ENCODE assay signal across 1 cellular context in the genomic region with DNA sequence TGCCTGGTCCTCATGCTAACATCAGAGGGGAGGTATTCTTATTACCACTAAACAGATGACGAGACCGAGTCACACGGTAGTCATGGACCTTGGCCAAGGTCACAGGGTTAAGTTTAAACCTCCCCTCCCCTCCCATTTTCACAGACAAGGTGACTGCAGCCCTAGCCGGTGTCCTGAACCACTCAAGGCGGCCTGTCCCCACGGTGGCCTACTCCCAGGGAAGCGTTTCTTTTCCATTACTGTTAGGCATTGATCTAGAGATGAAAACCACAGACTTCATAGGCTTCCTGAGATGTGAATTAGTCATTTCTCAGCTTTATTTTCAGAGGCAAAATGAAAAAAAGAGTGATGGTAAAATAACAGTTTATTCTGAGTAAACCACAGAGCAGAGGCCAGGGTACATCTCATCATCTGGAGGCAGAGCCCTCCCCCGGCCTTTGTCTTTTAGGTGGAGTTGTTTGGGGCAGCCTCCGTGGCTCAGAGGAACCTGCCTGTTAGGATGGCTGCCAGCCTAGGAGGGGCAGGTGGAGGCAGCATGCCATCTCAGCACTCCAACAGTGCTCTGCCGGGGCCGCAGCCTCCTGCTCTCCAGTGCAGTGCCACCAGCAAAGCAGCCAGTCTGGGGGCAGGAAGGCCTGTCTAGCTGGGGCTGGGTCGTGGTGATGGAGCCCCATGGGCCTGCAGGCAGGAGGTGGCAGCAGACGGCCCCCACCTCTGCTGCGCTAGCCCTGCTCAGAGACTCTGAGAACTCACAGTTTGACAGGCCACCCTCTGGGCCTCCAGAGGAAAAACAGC.
TF ChIP-seq lines count a peak whose summit lies in the region.

No MANE protein-coding gene starts in this region.

TF ChIP-seq in GM12878, 131 proteins besides CTCF, POLR2A, EP300 and RAD21 (continued from another document and continues in another):
- TF ChIP-seq TARDBP (IDR thresholded peaks at IDR 0.05; ENCODE audit: borderline replicate concordance) (no peak), CREM (IDR thresholded peaks at IDR 0.05; ENCODE audit: low read depth) (peak; percentile 65), POU2F2 (IDR thresholded peaks at IDR 0.05; ENCODE audit: borderline replicate concordance, low read depth, low read length) (no peak), TCF7 (IDR thresholded peaks at IDR 0.05; ENCODE audit: borderline replicate concordance) (peak; percentile 73; the same call in 1 of the 2 replicates), WRNIP1 (IDR thresholded peaks at IDR 0.05; ENCODE audit: borderline replicate concordance, low read depth, low read length) (no peak), RELA (IDR thresholded peaks at IDR 0.05; ENCODE audit: borderline replicate concordance, partially characterized antibody) (peak; percentile 70), SRF (IDR thresholded peaks at IDR 0.05; ENCODE audit: low read depth in 2 of 2, low read length in 2 of 2) (no peak), RBBP5 (conservative IDR thresholded peaks at IDR 0.05) (no peak), BHLHE40 (IDR thresholded peaks at IDR 0.05; ENCODE audit: borderline replicate concordance in 1 of 2, low read depth in 2 of 2, low read length in 1 of 2) (peak in 1 of 2 experiments; percentile 8; a peak in 1 of 4 replicates), JUNB (IDR thresholded peaks at IDR 0.05) (peak; percentile 74), ZBTB40 (IDR thresholded peaks at IDR 0.05; ENCODE audit: borderline replicate concordance) (no peak), IKZF1 (conservative IDR thresholded peaks at IDR 0.05) (peak; percentile 93), ZNF622 (IDR thresholded peaks at IDR 0.05) (no peak), RCOR1 (conservative IDR thresholded peaks at IDR 0.05; ENCODE audit: low read depth, low read length) (no peak), SIX5 (IDR thresholded peaks at IDR 0.05; ENCODE audit: low read depth, low read length, severe bottlenecking) (no peak), ZBED1 (IDR thresholded peaks at IDR 0.05; ENCODE audit: borderline replicate concordance) (no peak), FOXM1 (IDR thresholded peaks at IDR 0.05; ENCODE audit: low read depth, low read length) (no peak), PAX5 (IDR thresholded peaks at IDR 0.05; ENCODE audit: borderline replicate concordance, low read depth, low read length) (peak; percentile 78; the same call in 1 of the 2 replicates), MEF2A (IDR thresholded peaks at IDR 0.05; ENCODE audit: insufficient read depth, low read depth, low read length) (peak; percentile 74), MXI1 (IDR thresholded peaks at IDR 0.05; ENCODE audit: low read depth, low read length) (peak; percentile 31; the same call in 1 of the 2 replicates), TAF1 (IDR thresholded peaks at IDR 0.05; ENCODE audit: borderline replicate concordance, low read depth, low read length) (no peak), JUND (IDR thresholded peaks at IDR 0.05; ENCODE audit: low read depth, low read length) (no peak), BCL11A (IDR thresholded peaks at IDR 0.05; ENCODE audit: low read depth, low read length) (peak; percentile 23; the same call in 1 of the 2 replicates), MTA3 (IDR thresholded peaks at IDR 0.05; ENCODE audit: borderline replicate concordance, low read length) (no peak), NFXL1 (IDR thresholded peaks at IDR 0.05; ENCODE audit: borderline replicate concordance) (no peak), MYB (IDR thresholded peaks at IDR 0.05; ENCODE audit: borderline replicate concordance, low read depth, low read length) (no peak), RUNX3 (IDR thresholded peaks at IDR 0.05; ENCODE audit: low read length) (no peak)
- TF ChIP-seq, protein P1, sequence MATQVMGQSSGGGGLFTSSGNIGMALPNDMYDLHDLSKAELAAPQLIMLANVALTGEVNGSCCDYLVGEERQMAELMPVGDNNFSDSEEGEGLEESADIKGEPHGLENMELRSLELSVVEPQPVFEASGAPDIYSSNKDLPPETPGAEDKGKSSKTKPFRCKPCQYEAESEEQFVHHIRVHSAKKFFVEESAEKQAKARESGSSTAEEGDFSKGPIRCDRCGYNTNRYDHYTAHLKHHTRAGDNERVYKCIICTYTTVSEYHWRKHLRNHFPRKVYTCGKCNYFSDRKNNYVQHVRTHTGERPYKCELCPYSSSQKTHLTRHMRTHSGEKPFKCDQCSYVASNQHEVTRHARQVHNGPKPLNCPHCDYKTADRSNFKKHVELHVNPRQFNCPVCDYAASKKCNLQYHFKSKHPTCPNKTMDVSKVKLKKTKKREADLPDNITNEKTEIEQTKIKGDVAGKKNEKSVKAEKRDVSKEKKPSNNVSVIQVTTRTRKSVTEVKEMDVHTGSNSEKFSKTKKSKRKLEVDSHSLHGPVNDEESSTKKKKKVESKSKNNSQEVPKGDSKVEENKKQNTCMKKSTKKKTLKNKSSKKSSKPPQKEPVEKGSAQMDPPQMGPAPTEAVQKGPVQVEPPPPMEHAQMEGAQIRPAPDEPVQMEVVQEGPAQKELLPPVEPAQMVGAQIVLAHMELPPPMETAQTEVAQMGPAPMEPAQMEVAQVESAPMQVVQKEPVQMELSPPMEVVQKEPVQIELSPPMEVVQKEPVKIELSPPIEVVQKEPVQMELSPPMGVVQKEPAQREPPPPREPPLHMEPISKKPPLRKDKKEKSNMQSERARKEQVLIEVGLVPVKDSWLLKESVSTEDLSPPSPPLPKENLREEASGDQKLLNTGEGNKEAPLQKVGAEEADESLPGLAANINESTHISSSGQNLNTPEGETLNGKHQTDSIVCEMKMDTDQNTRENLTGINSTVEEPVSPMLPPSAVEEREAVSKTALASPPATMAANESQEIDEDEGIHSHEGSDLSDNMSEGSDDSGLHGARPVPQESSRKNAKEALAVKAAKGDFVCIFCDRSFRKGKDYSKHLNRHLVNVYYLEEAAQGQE (IDR thresholded peaks at IDR 0.05; ENCODE audit: low read depth, low read length): no peak
- TF ChIP-seq, protein P2, sequence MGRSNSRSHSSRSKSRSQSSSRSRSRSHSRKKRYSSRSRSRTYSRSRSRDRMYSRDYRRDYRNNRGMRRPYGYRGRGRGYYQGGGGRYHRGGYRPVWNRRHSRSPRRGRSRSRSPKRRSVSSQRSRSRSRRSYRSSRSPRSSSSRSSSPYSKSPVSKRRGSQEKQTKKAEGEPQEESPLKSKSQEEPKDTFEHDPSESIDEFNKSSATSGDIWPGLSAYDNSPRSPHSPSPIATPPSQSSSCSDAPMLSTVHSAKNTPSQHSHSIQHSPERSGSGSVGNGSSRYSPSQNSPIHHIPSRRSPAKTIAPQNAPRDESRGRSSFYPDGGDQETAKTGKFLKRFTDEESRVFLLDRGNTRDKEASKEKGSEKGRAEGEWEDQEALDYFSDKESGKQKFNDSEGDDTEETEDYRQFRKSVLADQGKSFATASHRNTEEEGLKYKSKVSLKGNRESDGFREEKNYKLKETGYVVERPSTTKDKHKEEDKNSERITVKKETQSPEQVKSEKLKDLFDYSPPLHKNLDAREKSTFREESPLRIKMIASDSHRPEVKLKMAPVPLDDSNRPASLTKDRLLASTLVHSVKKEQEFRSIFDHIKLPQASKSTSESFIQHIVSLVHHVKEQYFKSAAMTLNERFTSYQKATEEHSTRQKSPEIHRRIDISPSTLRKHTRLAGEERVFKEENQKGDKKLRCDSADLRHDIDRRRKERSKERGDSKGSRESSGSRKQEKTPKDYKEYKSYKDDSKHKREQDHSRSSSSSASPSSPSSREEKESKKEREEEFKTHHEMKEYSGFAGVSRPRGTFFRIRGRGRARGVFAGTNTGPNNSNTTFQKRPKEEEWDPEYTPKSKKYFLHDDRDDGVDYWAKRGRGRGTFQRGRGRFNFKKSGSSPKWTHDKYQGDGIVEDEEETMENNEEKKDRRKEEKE (IDR thresholded peaks at IDR 0.05): no peak
- TF ChIP-seq, protein P3, sequence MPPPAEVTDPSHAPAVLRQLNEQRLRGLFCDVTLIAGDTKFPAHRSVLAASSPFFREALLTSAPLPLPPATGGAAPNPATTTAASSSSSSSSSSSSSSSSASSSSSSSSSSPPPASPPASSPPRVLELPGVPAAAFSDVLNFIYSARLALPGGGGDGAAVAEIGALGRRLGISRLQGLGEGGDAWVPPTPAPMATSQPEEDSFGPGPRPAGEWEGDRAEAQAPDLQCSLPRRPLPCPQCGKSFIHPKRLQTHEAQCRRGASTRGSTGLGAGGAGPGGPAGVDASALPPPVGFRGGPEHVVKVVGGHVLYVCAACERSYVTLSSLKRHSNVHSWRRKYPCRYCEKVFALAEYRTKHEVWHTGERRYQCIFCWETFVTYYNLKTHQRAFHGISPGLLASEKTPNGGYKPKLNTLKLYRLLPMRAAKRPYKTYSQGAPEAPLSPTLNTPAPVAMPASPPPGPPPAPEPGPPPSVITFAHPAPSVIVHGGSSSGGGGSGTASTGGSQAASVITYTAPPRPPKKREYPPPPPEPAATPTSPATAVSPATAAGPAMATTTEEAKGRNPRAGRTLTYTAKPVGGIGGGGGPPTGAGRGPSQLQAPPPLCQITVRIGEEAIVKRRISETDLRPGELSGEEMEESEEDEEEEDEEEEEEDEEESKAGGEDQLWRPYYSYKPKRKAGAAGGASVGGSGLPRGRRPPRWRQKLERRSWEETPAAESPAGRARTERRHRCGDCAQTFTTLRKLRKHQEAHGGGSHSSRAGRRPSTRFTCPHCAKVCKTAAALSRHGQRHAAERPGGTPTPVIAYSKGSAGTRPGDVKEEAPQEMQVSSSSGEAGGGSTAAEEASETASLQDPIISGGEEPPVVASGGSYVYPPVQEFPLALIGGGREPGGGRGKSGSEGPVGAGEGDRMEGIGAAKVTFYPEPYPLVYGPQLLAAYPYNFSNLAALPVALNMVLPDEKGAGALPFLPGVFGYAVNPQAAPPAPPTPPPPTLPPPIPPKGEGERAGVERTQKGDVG (CRISPR knock-in tag; IDR thresholded peaks at IDR 0.05): no peak
- TF ChIP-seq, protein P4, sequence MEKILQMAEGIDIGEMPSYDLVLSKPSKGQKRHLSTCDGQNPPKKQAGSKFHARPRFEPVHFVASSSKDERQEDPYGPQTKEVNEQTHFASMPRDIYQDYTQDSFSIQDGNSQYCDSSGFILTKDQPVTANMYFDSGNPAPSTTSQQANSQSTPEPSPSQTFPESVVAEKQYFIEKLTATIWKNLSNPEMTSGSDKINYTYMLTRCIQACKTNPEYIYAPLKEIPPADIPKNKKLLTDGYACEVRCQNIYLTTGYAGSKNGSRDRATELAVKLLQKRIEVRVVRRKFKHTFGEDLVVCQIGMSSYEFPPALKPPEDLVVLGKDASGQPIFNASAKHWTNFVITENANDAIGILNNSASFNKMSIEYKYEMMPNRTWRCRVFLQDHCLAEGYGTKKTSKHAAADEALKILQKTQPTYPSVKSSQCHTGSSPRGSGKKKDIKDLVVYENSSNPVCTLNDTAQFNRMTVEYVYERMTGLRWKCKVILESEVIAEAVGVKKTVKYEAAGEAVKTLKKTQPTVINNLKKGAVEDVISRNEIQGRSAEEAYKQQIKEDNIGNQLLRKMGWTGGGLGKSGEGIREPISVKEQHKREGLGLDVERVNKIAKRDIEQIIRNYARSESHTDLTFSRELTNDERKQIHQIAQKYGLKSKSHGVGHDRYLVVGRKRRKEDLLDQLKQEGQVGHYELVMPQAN (conservative IDR thresholded peaks at IDR 0.05): no peak
- TF ChIP-seq, protein P5, sequence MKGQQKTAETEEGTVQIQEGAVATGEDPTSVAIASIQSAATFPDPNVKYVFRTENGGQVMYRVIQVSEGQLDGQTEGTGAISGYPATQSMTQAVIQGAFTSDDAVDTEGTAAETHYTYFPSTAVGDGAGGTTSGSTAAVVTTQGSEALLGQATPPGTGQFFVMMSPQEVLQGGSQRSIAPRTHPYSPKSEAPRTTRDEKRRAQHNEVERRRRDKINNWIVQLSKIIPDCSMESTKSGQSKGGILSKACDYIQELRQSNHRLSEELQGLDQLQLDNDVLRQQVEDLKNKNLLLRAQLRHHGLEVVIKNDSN (IDR thresholded peaks at IDR 0.05; ENCODE audit: borderline replicate concordance, extremely low read length, insufficient read depth, low read depth, low read length): no peak
- TF ChIP-seq, protein P6, sequence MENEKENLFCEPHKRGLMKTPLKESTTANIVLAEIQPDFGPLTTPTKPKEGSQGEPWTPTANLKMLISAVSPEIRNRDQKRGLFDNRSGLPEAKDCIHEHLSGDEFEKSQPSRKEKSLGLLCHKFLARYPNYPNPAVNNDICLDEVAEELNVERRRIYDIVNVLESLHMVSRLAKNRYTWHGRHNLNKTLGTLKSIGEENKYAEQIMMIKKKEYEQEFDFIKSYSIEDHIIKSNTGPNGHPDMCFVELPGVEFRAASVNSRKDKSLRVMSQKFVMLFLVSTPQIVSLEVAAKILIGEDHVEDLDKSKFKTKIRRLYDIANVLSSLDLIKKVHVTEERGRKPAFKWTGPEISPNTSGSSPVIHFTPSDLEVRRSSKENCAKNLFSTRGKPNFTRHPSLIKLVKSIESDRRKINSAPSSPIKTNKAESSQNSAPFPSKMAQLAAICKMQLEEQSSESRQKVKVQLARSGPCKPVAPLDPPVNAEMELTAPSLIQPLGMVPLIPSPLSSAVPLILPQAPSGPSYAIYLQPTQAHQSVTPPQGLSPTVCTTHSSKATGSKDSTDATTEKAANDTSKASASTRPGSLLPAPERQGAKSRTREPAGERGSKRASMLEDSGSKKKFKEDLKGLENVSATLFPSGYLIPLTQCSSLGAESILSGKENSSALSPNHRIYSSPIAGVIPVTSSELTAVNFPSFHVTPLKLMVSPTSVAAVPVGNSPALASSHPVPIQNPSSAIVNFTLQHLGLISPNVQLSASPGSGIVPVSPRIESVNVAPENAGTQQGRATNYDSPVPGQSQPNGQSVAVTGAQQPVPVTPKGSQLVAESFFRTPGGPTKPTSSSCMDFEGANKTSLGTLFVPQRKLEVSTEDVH (IDR thresholded peaks at IDR 0.05; ENCODE audit: low read depth, partially characterized antibody): no peak
